In the genomic region with DNA sequence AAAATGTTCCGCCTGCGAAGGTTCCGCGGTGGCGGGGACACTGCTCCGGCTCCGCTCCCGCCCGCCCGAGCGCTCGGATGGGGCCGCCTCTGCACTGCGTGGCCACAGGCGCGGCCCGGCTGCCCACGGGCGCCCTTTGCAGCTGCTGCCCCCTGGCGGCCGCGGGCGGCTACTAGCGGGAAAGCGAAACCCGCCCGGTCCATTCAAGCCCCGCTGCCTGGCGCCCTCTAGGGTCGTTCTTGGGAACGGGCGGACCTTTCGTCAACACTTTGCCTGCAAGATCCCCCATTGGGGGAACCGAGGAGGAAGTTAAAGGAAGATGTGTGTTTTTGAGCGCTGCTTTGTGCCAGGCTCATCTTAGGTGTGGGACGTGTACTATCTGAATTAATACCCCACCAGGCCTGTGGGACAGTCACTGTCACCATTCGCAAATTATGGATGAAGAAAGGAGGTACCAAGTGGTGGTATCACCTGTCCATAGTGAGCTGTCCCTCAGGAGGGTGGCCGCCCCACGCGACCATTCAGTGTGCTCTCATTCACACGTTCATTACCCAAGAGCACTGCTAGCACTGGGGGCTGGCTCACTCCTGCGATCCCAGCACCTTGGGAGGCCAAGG, we compare ENCODE assay signal across 8 cellular contexts. TPM values are rescaled to one million over a fixed set of nuclear protein-coding genes. Genes with fewer than 3 reads are reported as not detected.
A peak's percentile ranks its signal among the peaks of the same experiment; 100 is the strongest.
DNase-seq lines count a peak whose midpoint lies in the region; ATAC-seq and TF ChIP-seq lines count a peak whose summit lies in the region.

No MANE protein-coding gene starts in this region.

- H3K4me1 Mint-ChIP-seq in Caco-2 (ENCODE audit: low read depth, unreplicated experiment) (no peaks in the 10 kb centered on the region), neural progenitor cell (peaks cover 14% of the 10 kb centered on the region)
- H3K4me1 Mint-ChIP-seq in activated T-helper 1 cell treated with anti-CD3 and anti-CD28 coated beads, Interleukin-12 subunit alpha, Interleukin-12 subunit beta, Interleukin-2, Interleukin-4 antibody, amounts not matched to agents 30 ng/mL and 10 ng/mL and 1 ng/mL, durations not matched to agents 14 hours and 24 hours and 36 hours (ENCODE audit: low read depth) = peaks cover 16% of the 10 kb centered on the region

- TF ChIP-seq CTCF in Caco-2 (IDR thresholded peaks at IDR 0.05; ENCODE audit: insufficient read depth in 1 of 2, low read depth in 1 of 2, low read length in 1 of 2, severe bottlenecking in 1 of 2, unreplicated experiment in 1 of 2) (peak; percentile 99), RWPE2 (IDR thresholded peaks at IDR 0.05; ENCODE audit: poor library complexity, severe bottlenecking) (peak; percentile 100), fibroblast of mammary gland (conservative IDR thresholded peaks at IDR 0.05; ENCODE audit: control insufficient read depth, insufficient read depth, low read depth, low read length) (peak; percentile 91), neural progenitor cell (IDR thresholded peaks at IDR 0.05) (peak; percentile 100)

- H3F3A ChIP-seq in neural progenitor cell (ENCODE audit: low read depth) = no peaks in the 10 kb centered on the region

- H3K4me3 ChIP-seq in Caco-2 (ENCODE audit: low read depth, low read length) = no peak overlapping the region
- H3K4me3 ChIP-seq in MG63 = no peak overlapping the region
- no peak overlapping the region for H3K4me3 ChIP-seq in RWPE2 (ENCODE audit: severe bottlenecking)
- H3K4me3 ChIP-seq in fibroblast of mammary gland (ENCODE audit: control insufficient read depth, low read depth, low read length) = no peak overlapping the region
- no peak overlapping the region for H3K4me3 ChIP-seq in neural progenitor cell

- H3K27me3 Mint-ChIP-seq in Caco-2 (ENCODE audit: insufficient read depth, unreplicated experiment) (peaks cover 5% of the 10 kb centered on the region), neural progenitor cell (ENCODE audit: insufficient read depth, low read depth) (peaks cover 5% of the 10 kb centered on the region)
- H3K27me3 Mint-ChIP-seq in activated T-helper 1 cell treated with anti-CD3 and anti-CD28 coated beads, Interleukin-12 subunit alpha, Interleukin-12 subunit beta, Interleukin-2, Interleukin-4 antibody, amounts not matched to agents 30 ng/mL and 10 ng/mL and 1 ng/mL, durations not matched to agents 14 hours and 24 hours and 36 hours (ENCODE audit: insufficient read depth) = no peaks in the 10 kb centered on the region

- no peak overlapping the region for H3K27ac Mint-ChIP-seq in Caco-2 (ENCODE audit: unreplicated experiment)
- H3K27ac Mint-ChIP-seq in activated T-helper 1 cell treated with anti-CD3 and anti-CD28 coated beads, Interleukin-12 subunit alpha, Interleukin-12 subunit beta, Interleukin-2, Interleukin-4 antibody, amounts not matched to agents 30 ng/mL and 10 ng/mL and 1 ng/mL, durations not matched to agents 14 hours and 24 hours and 36 hours = peak overlapping the region; percentile 32
- no peak overlapping the region for H3K27ac Mint-ChIP-seq in neural progenitor cell

- no peaks in the 10 kb centered on the region for H3K79me2 ChIP-seq in neural progenitor cell (ENCODE audit: low read depth)

- H3K4me2 ChIP-seq in neural progenitor cell = peak overlapping the region; percentile 28

- H3K9me3 ChIP-seq in Caco-2 (no peaks in the 10 kb centered on the region), MG63 (no peaks in the 10 kb centered on the region), RWPE2 (ENCODE audit: severe bottlenecking) (no peaks in the 10 kb centered on the region), neural progenitor cell (ENCODE audit: low read depth) (no peaks in the 10 kb centered on the region)

- ATAC-seq in GM21723 (IDR thresholded peaks at IDR 0.05; ENCODE audit: unreplicated experiment) = peak; percentile 74
- ATAC-seq in RWPE2 (ENCODE audit: low read depth) = peak; percentile 68

- H3K9me3 Mint-ChIP-seq in Caco-2 (ENCODE audit: unreplicated experiment) (no peaks in the 10 kb centered on the region), neural progenitor cell (peaks cover 3% of the 10 kb centered on the region)
- no peaks in the 10 kb centered on the region for H3K9me3 Mint-ChIP-seq in activated T-helper 1 cell treated with anti-CD3 and anti-CD28 coated beads, Interleukin-12 subunit alpha, Interleukin-12 subunit beta, Interleukin-2, Interleukin-4 antibody, amounts not matched to agents 30 ng/mL and 10 ng/mL and 1 ng/mL, durations not matched to agents 14 hours and 24 hours and 36 hours

- H2AFZ ChIP-seq in neural progenitor cell (replicated peaks) = no peak overlapping the region

- intact Hi-C loops in Caco-2 (cut with micrococcal nuclease; ENCODE audit: unreplicated experiment) = loop anchor here (1.0 kb wide), 2 partner anchors 25 to 70 kb away; partner anchors contain the start of gene CDCA4
- intact Hi-C loops in activated T-helper 1 cell treated with anti-CD3 and anti-CD28 coated beads, Interleukin-12 subunit alpha, Interleukin-12 subunit beta, Interleukin-2, Interleukin-4 antibody, amounts not matched to agents 30 ng/mL and 10 ng/mL and 1 ng/mL, durations not matched to agents 14 hours and 24 hours and 36 hours (cut with micrococcal nuclease) = loop anchor here (1.0 to 5.0 kb wide), 6 partner anchors 19 to 149 kb away; partner anchors contain the start of genes CDCA4 and GPR132

- DNase-seq in Caco-2 = peak; percentile 83 to 95
- peak; percentile 76 for DNase-seq in MG63
- peak; percentile 79 for DNase-seq in RWPE2 (ENCODE audit: low spot score)
- DNase-seq in activated T-helper 1 cell treated with anti-CD3 and anti-CD28 coated beads, Interleukin-12 subunit alpha, Interleukin-12 subunit beta, Interleukin-2, Interleukin-4 antibody, amounts not matched to agents 30 ng/mL and 10 ng/mL and 1 ng/mL, durations not matched to agents 14 hours and 24 hours and 36 hours (ENCODE audit: low spot score) = peak; percentile 88
- DNase-seq in fibroblast of mammary gland (ENCODE audit: low read depth) = peak; percentile 74
- peak; percentile 94 for DNase-seq in neural progenitor cell (ENCODE audit: low spot score)
- DNase-seq in substantia nigra (lab: John Stamatoyannopoulos, UW) = peak in 45 of 49 donors; percentile 27 to 90 (median 71)

- H3K9ac ChIP-seq in neural progenitor cell = no peak overlapping the region

- H3K27me3 ChIP-seq in Caco-2 (replicated peaks; ENCODE audit: control insufficient read depth, insufficient read depth, low read length) (no peaks in the 10 kb centered on the region; the same call in 1 of the 2 replicates), MG63 (no peaks in the 10 kb centered on the region), RWPE2 (ENCODE audit: insufficient read depth, poor library complexity, severe bottlenecking) (no peaks in the 10 kb centered on the region), neural progenitor cell (peaks cover 15% of the 10 kb centered on the region)

- H3K36me3 Mint-ChIP-seq in Caco-2 (ENCODE audit: insufficient read depth, unreplicated experiment) = no peaks in the 10 kb centered on the region
- H3K36me3 Mint-ChIP-seq in activated T-helper 1 cell treated with anti-CD3 and anti-CD28 coated beads, Interleukin-12 subunit alpha, Interleukin-12 subunit beta, Interleukin-2, Interleukin-4 antibody, amounts not matched to agents 30 ng/mL and 10 ng/mL and 1 ng/mL, durations not matched to agents 14 hours and 24 hours and 36 hours (ENCODE audit: low read depth) = peaks cover 2% of the 10 kb centered on the region
- no peaks in the 10 kb centered on the region for H3K36me3 Mint-ChIP-seq in neural progenitor cell

- H4K20me1 ChIP-seq in neural progenitor cell (ENCODE audit: low read depth) = no peaks in the 10 kb centered on the region

- H3K4me1 ChIP-seq in Caco-2 = peaks cover 3% of the 10 kb centered on the region; the same call in 1 of the 2 replicates
- H3K4me1 ChIP-seq in RWPE2 (ENCODE audit: insufficient read depth, poor library complexity, severe bottlenecking) = no peaks in the 10 kb centered on the region
- H3K4me1 ChIP-seq in neural progenitor cell = no peaks in the 10 kb centered on the region

- BruUV-seq in Caco-2 (replicated peaks; lab: Mats Ljungman, UMichigan) = no TSS peak

- H3K27ac ChIP-seq in RWPE2 (ENCODE audit: poor library complexity, severe bottlenecking) (no peak overlapping the region), neural progenitor cell (no peak overlapping the region), substantia nigra (ENCODE audit: low read depth, low read length, poor library complexity, severe bottlenecking) (no peak overlapping the region)

- H3K36me3 ChIP-seq in Caco-2 (ENCODE audit: control insufficient read depth, insufficient read depth, low read length) = no peaks in the 10 kb centered on the region
- H3K36me3 ChIP-seq in MG63 = no peaks in the 10 kb centered on the region
- no peaks in the 10 kb centered on the region for H3K36me3 ChIP-seq in RWPE2 (ENCODE audit: low read depth)
- no peaks in the 10 kb centered on the region for H3K36me3 ChIP-seq in neural progenitor cell

- POLR2A ChIA-PET in Caco-2 (lab: Charles Lee) = interaction anchor here (0.7 to 1.2 kb wide), 2 partner anchors 13 to 25 kb away, joined by 4 to 8 read pairs; partner anchors contain the start of gene CDCA4

- H3K4me3 Mint-ChIP-seq in Caco-2 (ENCODE audit: unreplicated experiment) (no peak overlapping the region), neural progenitor cell (peak overlapping the region; percentile 58)
- H3K4me3 Mint-ChIP-seq in activated T-helper 1 cell treated with anti-CD3 and anti-CD28 coated beads, Interleukin-12 subunit alpha, Interleukin-12 subunit beta, Interleukin-2, Interleukin-4 antibody, amounts not matched to agents 30 ng/mL and 10 ng/mL and 1 ng/mL, durations not matched to agents 14 hours and 24 hours and 36 hours = no peak overlapping the region

- CTCF ChIA-PET in Caco-2 (lab: Charles Lee) = interaction anchor here (0.8 to 1.7 kb wide), 18 partner anchors 11 to 150 kb away, joined by 3 to 13 read pairs (median 4); partner anchors contain the start of genes AHNAK2 and CDCA4

RNA-seq across cellular contexts. Expression of gene GPR132, which starts 19.4 kb away (rescaled TPM):
- total RNA-seq in Caco-2 (2022) (0.19 TPM in 1 of 2 replicates, not detected in the other), neural progenitor cell (ENCODE audit: low replicate concordance) (0.22 and 0.51 TPM in 2 replicates)
- total RNA-seq in MG63 (2014; rRNA removed; shearing (Covaris generic); ENCODE audit: low replicate concordance) = not detected in 2 replicates
- total RNA-seq in activated T-helper 1 cell treated with anti-CD3 and anti-CD28 coated beads, Interleukin-12 subunit alpha, Interleukin-12 subunit beta, Interleukin-2, Interleukin-4 antibody, amounts not matched to agents 30 ng/mL and 10 ng/mL and 1 ng/mL, durations not matched to agents 14 hours and 24 hours and 36 hours = 24.6 and 24.9 TPM in 2 replicates

RNA-seq across cellular contexts. Expression of gene CDCA4, which starts 24.9 kb away (rescaled TPM):
- total RNA-seq in Caco-2 (2022) = 33.4 and 41.4 TPM in 2 replicates
- total RNA-seq in MG63 (2014; rRNA removed; shearing (Covaris generic); ENCODE audit: low replicate concordance) = 30.3 and 49.7 TPM in 2 replicates
- total RNA-seq in activated T-helper 1 cell treated with anti-CD3 and anti-CD28 coated beads, Interleukin-12 subunit alpha, Interleukin-12 subunit beta, Interleukin-2, Interleukin-4 antibody, amounts not matched to agents 30 ng/mL and 10 ng/mL and 1 ng/mL, durations not matched to agents 14 hours and 24 hours and 36 hours = 62.5 and 63.7 TPM in 2 replicates
- 56.6 and 102 TPM in 2 replicates for total RNA-seq in neural progenitor cell (ENCODE audit: low replicate concordance)

Comparison
In these comparisons a context has a peak if more than half of its experiments do, and no peak if none do; other contexts are left out.
1. RNA of gene GPR132, which starts 19.4 kb away (total RNA-seq): 24.6 to 24.9 TPM in activated T-helper 1 cell treated with anti-CD3 and anti-CD28 coated beads, Interleukin-12 subunit alpha, Interleukin-12 subunit beta, Interleukin-2, Interleukin-4 antibody, amounts not matched to agents 30 ng/mL and 10 ng/mL and 1 ng/mL, durations not matched to agents 14 hours and 24 hours and 36 hours; 0.22 to 0.51 TPM in neural progenitor cell, 0.19 TPM in Caco-2 and not detected in MG63; every median in the first group is over 10 times any median in the second.
2. Peak in every context shown above with its lines, with median percentiles within 50 percentile points of each other: DNase-seq and CTCF ChIP-seq.